Comparison of ENCODE assay signal across 8 cellular contexts in genomic region chr6:30101939-30102700, GRCh38.
DNase-seq lines count a peak whose midpoint lies in the region; ATAC-seq and TF ChIP-seq lines count a peak whose summit lies in the region.

No MANE protein-coding gene starts in this region.

- H3K9me3 ChIP-seq in OCI-LY3 (ENCODE audit: insufficient read depth, low read length) = no peaks in the 10 kb centered on the region

- peak overlapping the region; percentile 36 for H3K4me3 ChIP-seq in GM12865 (ENCODE audit: low read depth, low read length)
- H3K4me3 ChIP-seq in OCI-LY3 (ENCODE audit: low read length) = peak overlapping the region; percentile 82

- DNase-seq in GM12865 (ENCODE audit: low read depth) (peak; percentile 72), activated T-cell treated with anti-CD3 and anti-CD28 coated beads for 48 hours (ENCODE audit: low read depth) (peak; percentile 69), epithelial cell of prostate (ENCODE audit: low read depth, low spot score) (peak; percentile 20), middle frontal gyrus (ENCODE audit: extremely low spot score, low spot score) (peak; percentile 35), NCI-H1694 treated with DMSO at 0.1 percent for 48 hours (lab: John Stamatoyannopoulos, UW) (no peak)
- DNase-seq in stimulated activated CD8-positive, alpha-beta memory T cell treated with anti-CD3 and anti-CD28 coated beads, Interleukin-15, amount 100 ng/mL, for 1 hour (ENCODE audit: low read depth) = peak; percentile 27

- H3K79me2 ChIP-seq in OCI-LY3 (ENCODE audit: low read length) = no peaks in the 10 kb centered on the region

- H3K9ac ChIP-seq in OCI-LY3 (ENCODE audit: low read length) = peak overlapping the region; percentile 42

- peaks cover 22% of the 10 kb centered on the region for H3K27me3 ChIP-seq in OCI-LY3 (ENCODE audit: low read depth, low read length)

- ATAC-seq in HG03103 (IDR thresholded peaks at IDR 0.05; ENCODE audit: low read depth, unreplicated experiment) = peak; percentile 48

- peaks cover 20% of the 10 kb centered on the region for H3K4me1 ChIP-seq in OCI-LY3 (ENCODE audit: low read length)

- H4K20me1 ChIP-seq in OCI-LY3 (ENCODE audit: insufficient read depth, low read length) = no peaks in the 10 kb centered on the region

- H3K4me2 ChIP-seq in OCI-LY3 (ENCODE audit: low read length) = peak overlapping the region; percentile 98

- H3K36me3 ChIP-seq in OCI-LY3 (replicated peaks; ENCODE audit: low read depth, low read length) = no peaks in the 10 kb centered on the region

- H2AFZ ChIP-seq in OCI-LY3 (ENCODE audit: low read depth, low read length) = peak overlapping the region; percentile 70; the same call in 1 of the 2 replicates

- no peak overlapping the region for H3K27ac ChIP-seq in OCI-LY3 (ENCODE audit: low read length)
- H3K27ac ChIP-seq in epithelial cell of prostate = peak overlapping the region; percentile 61

- TF ChIP-seq CTCF in GM12865 (IDR thresholded peaks at IDR 0.05; ENCODE audit: insufficient read depth, low read depth, low read length, missing control alignments) (peak; percentile 1), OCI-LY3 (IDR thresholded peaks at IDR 0.05; ENCODE audit: low read depth, low read length) (0 out of 2 replicates have a peak, but pooled peaks have one; percentile 7)
